ENCODE assay signal across 11 cellular contexts in the genomic region with DNA sequence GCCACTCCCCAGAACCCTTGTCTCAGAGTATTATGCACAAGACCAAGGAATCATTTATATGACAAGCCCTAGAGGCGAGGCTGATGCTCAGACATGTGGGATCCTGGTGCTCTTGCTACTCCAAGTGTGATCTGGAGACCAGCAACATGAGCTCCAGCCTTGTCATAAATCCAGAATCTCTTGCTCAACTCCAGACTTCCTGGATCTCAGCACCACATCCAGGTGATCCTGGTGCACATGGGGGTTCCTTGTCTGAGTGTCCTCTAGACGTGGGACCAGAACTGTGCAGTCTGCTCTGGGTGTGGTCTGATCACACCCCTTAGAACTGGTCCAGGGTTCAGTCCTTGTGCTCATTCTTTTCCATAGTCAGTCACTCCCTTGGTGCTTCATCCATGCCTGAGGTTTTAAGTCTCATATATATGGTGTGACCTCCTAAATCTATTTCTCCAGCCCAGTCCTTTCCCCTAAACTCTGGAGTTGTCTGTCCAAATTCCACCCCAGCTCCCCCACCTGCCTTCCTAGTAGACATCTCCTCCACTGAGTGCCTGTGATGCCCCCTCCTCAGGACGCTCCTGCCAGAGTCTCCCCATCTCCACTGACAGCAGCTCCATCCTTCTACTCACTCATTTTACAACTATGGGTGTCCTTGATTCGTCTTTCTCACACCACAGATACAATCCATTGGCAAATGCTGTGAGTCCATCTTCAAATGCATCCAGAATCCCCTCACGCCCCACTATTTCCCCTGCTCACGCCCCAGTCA. TPM values are rescaled to one million over a fixed set of nuclear protein-coding genes. Genes with fewer than 3 reads are reported as not detected.
DNase-seq lines count a peak whose midpoint lies in the region; ATAC-seq, FAIRE-seq and TF ChIP-seq lines count a peak whose summit lies in the region.
"Had no signal": no experiment of that assay in that cellular context is flagged by ENCODE, and none has a peak within 500 bp of the region (broad histone marks: within the 10 kb centered on the region; RNA-seq: fewer than 3 reads in every experiment).

No MANE protein-coding gene starts in this region.

- FAIRE-seq in GM12892 (lab: Jason Lieb, UNC): no peak

- H3K4me1 ChIP-seq in CD4-positive, alpha-beta memory T cell (ENCODE audit: insufficient read depth, low read length): peaks cover 54% of the 10 kb centered on the region
- peaks cover 5% of the 10 kb centered on the region for H3K4me1 ChIP-seq in mesenchymal stem cell (ENCODE audit: control insufficient read depth, insufficient read depth, low read depth, low read length)
- H3K4me1 ChIP-seq in body of pancreas: peaks cover 10% of the 10 kb centered on the region

- peak overlapping the region; percentile 82 to 100 (median 88) for H3K27ac Mint-ChIP-seq in CD4-positive, alpha-beta memory T cell
- H3K27ac Mint-ChIP-seq in activated T-cell treated with anti-CD3 and anti-CD28 coated beads, Interleukin-2, amount 50 U/mL, for 72 hours: peak overlapping the region; percentile 61
- H3K27ac Mint-ChIP-seq: nephron progenitor cell had no signal

- H3K36me3 Mint-ChIP-seq in CD4-positive, alpha-beta memory T cell: peaks cover 37 to 46% of the 10 kb centered on the region in 2 donors
- H3K36me3 Mint-ChIP-seq in activated T-cell treated with anti-CD3 and anti-CD28 coated beads, Interleukin-2, amount 50 U/mL, for 72 hours (ENCODE audit: insufficient read depth in 2 of 2): peaks cover 23 to 41% of the 10 kb centered on the region in 2 donors

- POLR2A ChIA-PET in CD4-positive, alpha-beta memory T cell (lab: Charles Lee; ENCODE audit: partially characterized antibody): interaction anchor here (0.7 to 21.6 kb wide), 17 partner anchors 10 to 1148 kb away, joined by 3 to 517 read pairs (median 5); a partner anchor contains a TSS

- no peak overlapping the region for H2AFZ ChIP-seq in mesenchymal stem cell (ENCODE audit: low read depth, low read length)

- H3K4me3 Mint-ChIP-seq in CD4-positive, alpha-beta memory T cell: peak overlapping the region; percentile 67 to 99 (median 98)
- H3K4me3 Mint-ChIP-seq in activated T-cell treated with anti-CD3 and anti-CD28 coated beads, Interleukin-2, amount 50 U/mL, for 72 hours: peak overlapping the region; percentile 94 to 98
- H3K4me3 Mint-ChIP-seq: nephron progenitor cell had no signal

- TF ChIP-seq POLR2A in GM12892 (IDR thresholded peaks at IDR 0.05; ENCODE audit: low read depth, low read length) (peak; percentile 64), body of pancreas (IDR thresholded peaks at IDR 0.05) (no peak)

- no peaks in the 10 kb centered on the region for H3K27me3 Mint-ChIP-seq in CD4-positive, alpha-beta memory T cell
- H3K27me3 Mint-ChIP-seq in activated T-cell treated with anti-CD3 and anti-CD28 coated beads, Interleukin-2, amount 50 U/mL, for 72 hours (ENCODE audit: low read depth): no peaks in the 10 kb centered on the region

- peaks cover 27% of the 10 kb centered on the region for H3K36me3 ChIP-seq in CD4-positive, alpha-beta memory T cell (ENCODE audit: insufficient read depth, low read length)
- peaks cover 17 to 25% of the 10 kb centered on the region in 2 experiments for H3K36me3 ChIP-seq in mesenchymal stem cell (ENCODE audit: control insufficient read depth in 1 of 2, insufficient read depth in 2 of 2, low read depth in 1 of 2, low read length in 2 of 2)
- H3K36me3 ChIP-seq in body of pancreas (replicated peaks in 1 of 2; ENCODE audit: insufficient read depth in 1 of 2, low read depth in 2 of 2): no peaks in the 10 kb centered on the region

- no peak overlapping the region for H3K4ac ChIP-seq in mesenchymal stem cell (ENCODE audit: low read depth in 1 of 2, low read length in 2 of 2)

- H3K4me1 Mint-ChIP-seq in CD4-positive, alpha-beta memory T cell: peaks cover 51 to 75% (median 63%) of the 10 kb centered on the region in 4 donors
- peaks cover 41% of the 10 kb centered on the region for H3K4me1 Mint-ChIP-seq in activated T-cell treated with anti-CD3 and anti-CD28 coated beads, Interleukin-2, amount 50 U/mL, for 72 hours (ENCODE audit: low read depth)
- H3K4me1 Mint-ChIP-seq: nephron progenitor cell had no signal

- H3K9me3 Mint-ChIP-seq in CD4-positive, alpha-beta memory T cell: peaks cover 0 to 13% (median 0%) of the 10 kb centered on the region in 8 donors
- H3K9me3 Mint-ChIP-seq in activated T-cell treated with anti-CD3 and anti-CD28 coated beads, Interleukin-2, amount 50 U/mL, for 72 hours: no peaks in the 10 kb centered on the region
- H3K9me3 Mint-ChIP-seq: nephron progenitor cell had no signal

- peak; percentile 18 to 24 for ATAC-seq in activated T-cell treated with anti-CD3 and anti-CD28 coated beads, Interleukin-2, amount 50 U/mL, for 72 hours (replicated peaks in 1 of 2)
- ATAC-seq in GM18909 (IDR thresholded peaks at IDR 0.05; ENCODE audit: poor library complexity, unreplicated experiment) (no peak), body of pancreas (no peak)

- H3K9me3 ChIP-seq in CD4-positive, alpha-beta memory T cell (ENCODE audit: control insufficient read depth in 1 of 2, low read length in 2 of 2): no peaks in the 10 kb centered on the region
- H3K9me3 ChIP-seq in mesenchymal stem cell (ENCODE audit: control insufficient read depth, low read length) (no peaks in the 10 kb centered on the region), body of pancreas (no peaks in the 10 kb centered on the region)

- H2BK15ac ChIP-seq in mesenchymal stem cell (ENCODE audit: low read depth, poor library complexity, severe bottlenecking): no peak overlapping the region

- H3K27me3 ChIP-seq in CD4-positive, alpha-beta memory T cell (ENCODE audit: insufficient read depth, low read length): no peaks in the 10 kb centered on the region
- H3K27me3 ChIP-seq in mesenchymal stem cell (ENCODE audit: control insufficient read depth in 1 of 2, insufficient read depth in 1 of 2, low read length in 2 of 2): peaks cover 24 to 38% of the 10 kb centered on the region in 2 experiments
- H3K27me3 ChIP-seq in body of pancreas: no peaks in the 10 kb centered on the region

- no peak for TF ChIP-seq CTCF in body of pancreas (IDR thresholded peaks at IDR 0.05)

- CTCF ChIA-PET in CD4-positive, alpha-beta memory T cell (lab: Charles Lee; ENCODE audit: partially characterized antibody): interaction anchor here (1.3 kb wide), 1 partner anchor 15 kb away, joined by 4 read pairs; no protein-coding TSS in a partner anchor

- H3K23ac ChIP-seq in mesenchymal stem cell (ENCODE audit: low read length in 2 of 2): no peak overlapping the region

- H2AK5ac ChIP-seq in mesenchymal stem cell (ENCODE audit: low read length, severe bottlenecking): no peak overlapping the region

- 49% methylated on average over 6 of the region's 6 CpGs for WGBS in mesenchymal stem cell
- 38 to 57% methylated on average over 5 to 6 of the region's 6 CpGs for WGBS in body of pancreas, 2 donors

- H4K8ac ChIP-seq in mesenchymal stem cell (ENCODE audit: low read length): no peak overlapping the region

- peaks cover 3% of the 10 kb centered on the region for H3K79me1 ChIP-seq in mesenchymal stem cell (replicated peaks; ENCODE audit: low read length, poor library complexity, severe bottlenecking)

- peak in 2 of 5 donors; percentile 32 to 47 for DNase-seq in CD4-positive, alpha-beta memory T cell
- DNase-seq in GM12892 (ENCODE audit: insufficient read length) (no peak), mesenchymal stem cell (peak; percentile 32), anterior cingulate cortex (lab: John Stamatoyannopoulos, UW) (no peak), body of pancreas (no peak)
- DNase-seq in activated T-cell treated with anti-CD3 and anti-CD28 coated beads, Interleukin-2, amount 50 U/mL, for 72 hours: peak; percentile 8 to 27
- DNase-seq: C1 segment of cervical spinal cord, nephron progenitor cell, RPMI8226, trophoblast cell had no signal

- no peak overlapping the region for H3K9ac ChIP-seq in mesenchymal stem cell (ENCODE audit: low read length)

- H3K4me2 ChIP-seq in mesenchymal stem cell (ENCODE audit: low read length, poor library complexity, severe bottlenecking): no peak overlapping the region

- H2BK5ac ChIP-seq in mesenchymal stem cell (ENCODE audit: low read depth, low read length, poor library complexity, severe bottlenecking): no peak overlapping the region

- H2BK12ac ChIP-seq in mesenchymal stem cell (ENCODE audit: low read length in 2 of 2): no peak overlapping the region

- peak overlapping the region; percentile 4 for H3K27ac ChIP-seq in CD4-positive, alpha-beta memory T cell (ENCODE audit: low read depth, low read length)
- no peak overlapping the region for H3K27ac ChIP-seq in mesenchymal stem cell (ENCODE audit: low read length, poor library complexity, severe bottlenecking)
- H3K27ac ChIP-seq in body of pancreas: no peak overlapping the region

- no peak overlapping the region for H2BK120ac ChIP-seq in mesenchymal stem cell (ENCODE audit: low read depth, low read length)

- H4K91ac ChIP-seq in mesenchymal stem cell (ENCODE audit: low read length): no peak overlapping the region

- H3K4me3 ChIP-seq in CD4-positive, alpha-beta memory T cell (ENCODE audit: low read length in 2 of 2): no peak overlapping the region
- H3K4me3 ChIP-seq in mesenchymal stem cell (ENCODE audit: insufficient read depth in 1 of 2, low read depth in 1 of 2, low read length in 2 of 2) (no peak overlapping the region), body of pancreas (no peak overlapping the region)

- no peak overlapping the region for H3K18ac ChIP-seq in mesenchymal stem cell (ENCODE audit: low read depth in 1 of 2, low read length in 2 of 2)

- intact Hi-C loops in CD4-positive, alpha-beta memory T cell (cut with micrococcal nuclease): no loop called here
- intact Hi-C loops in body of pancreas (cut with DNase I): no loop called here

- no peak overlapping the region for H3K14ac ChIP-seq in mesenchymal stem cell (ENCODE audit: low read length in 2 of 2)

RNA-seq across cellular contexts. Expression of a gene that starts 5.1 kb away (rescaled TPM):
- total RNA-seq in CD4-positive, alpha-beta memory T cell: 1,000 to 10,000 TPM; 5,565 to 5,762 TPM
- polyA plus RNA-seq in CD4-positive, alpha-beta memory T cell: 1,000 to 10,000 TPM; 6,650 to 9,105 TPM
- polyA plus RNA-seq in GM12892 (2012; ENCODE audit: missing spikeins): 4,038 TPM
- total RNA-seq in activated T-cell treated with anti-CD3 and anti-CD28 coated beads, Interleukin-2, amount 50 U/mL, for 72 hours: 1,000 to 10,000 TPM; 3,527 to 3,556 TPM
- polyA plus RNA-seq in mesenchymal stem cell (2013, experiment 1 of 2): 879 TPM
- polyA plus RNA-seq in mesenchymal stem cell (2013, experiment 2 of 2): 950 TPM
- 100 to 1,000 TPM; 316 to 342 TPM for total RNA-seq in body of pancreas

RNA-seq across cellular contexts. Expression of a gene that starts 51.5 kb away (rescaled TPM):
- 10 to 100 TPM; 18.5 to 21.2 TPM for total RNA-seq in CD4-positive, alpha-beta memory T cell
- polyA plus RNA-seq in CD4-positive, alpha-beta memory T cell: 1 to 10 TPM; 3.5 to 5.4 TPM
- polyA plus RNA-seq in GM12892 (2012; ENCODE audit: missing spikeins): 8.2 TPM
- total RNA-seq in activated T-cell treated with anti-CD3 and anti-CD28 coated beads, Interleukin-2, amount 50 U/mL, for 72 hours: 1 to 10 TPM; 4.6 to 9.5 TPM
- polyA plus RNA-seq in mesenchymal stem cell (2013, experiment 1 of 2): 81.3 TPM
- polyA plus RNA-seq in mesenchymal stem cell (2013, experiment 2 of 2): 82.5 TPM
- total RNA-seq in body of pancreas: 10 to 100 TPM in 1 of 2 donors, 1 to 10 TPM in 1; 8.3 to 10.9 TPM

Comparison
In these comparisons a context has a peak if more than half of its experiments do, and no peak if none do; other contexts are left out.
1. DNase-seq: peak in activated T-cell treated with anti-CD3 and anti-CD28 coated beads, Interleukin-2, amount 50 U/mL, for 72 hours (2 of 2) and mesenchymal stem cell (single experiment); none in GM12892 (single experiment), anterior cingulate cortex (0 of 58) and body of pancreas (0 of 4).
2. ATAC-seq: peak in activated T-cell treated with anti-CD3 and anti-CD28 coated beads, Interleukin-2, amount 50 U/mL, for 72 hours (2 of 2); none in GM18909 (single experiment) and body of pancreas (single experiment).
3. RNA of a gene that starts 5.1 kb away (total RNA-seq): 5,565 to 5,762 TPM in CD4-positive, alpha-beta memory T cell and 3,527 to 3,556 TPM in activated T-cell treated with anti-CD3 and anti-CD28 coated beads, Interleukin-2, amount 50 U/mL, for 72 hours; 316 to 342 TPM in body of pancreas; every median in the first group is over 10 times any median in the second.